10 cellular contexts compared by ENCODE assay signal in the genomic region with DNA sequence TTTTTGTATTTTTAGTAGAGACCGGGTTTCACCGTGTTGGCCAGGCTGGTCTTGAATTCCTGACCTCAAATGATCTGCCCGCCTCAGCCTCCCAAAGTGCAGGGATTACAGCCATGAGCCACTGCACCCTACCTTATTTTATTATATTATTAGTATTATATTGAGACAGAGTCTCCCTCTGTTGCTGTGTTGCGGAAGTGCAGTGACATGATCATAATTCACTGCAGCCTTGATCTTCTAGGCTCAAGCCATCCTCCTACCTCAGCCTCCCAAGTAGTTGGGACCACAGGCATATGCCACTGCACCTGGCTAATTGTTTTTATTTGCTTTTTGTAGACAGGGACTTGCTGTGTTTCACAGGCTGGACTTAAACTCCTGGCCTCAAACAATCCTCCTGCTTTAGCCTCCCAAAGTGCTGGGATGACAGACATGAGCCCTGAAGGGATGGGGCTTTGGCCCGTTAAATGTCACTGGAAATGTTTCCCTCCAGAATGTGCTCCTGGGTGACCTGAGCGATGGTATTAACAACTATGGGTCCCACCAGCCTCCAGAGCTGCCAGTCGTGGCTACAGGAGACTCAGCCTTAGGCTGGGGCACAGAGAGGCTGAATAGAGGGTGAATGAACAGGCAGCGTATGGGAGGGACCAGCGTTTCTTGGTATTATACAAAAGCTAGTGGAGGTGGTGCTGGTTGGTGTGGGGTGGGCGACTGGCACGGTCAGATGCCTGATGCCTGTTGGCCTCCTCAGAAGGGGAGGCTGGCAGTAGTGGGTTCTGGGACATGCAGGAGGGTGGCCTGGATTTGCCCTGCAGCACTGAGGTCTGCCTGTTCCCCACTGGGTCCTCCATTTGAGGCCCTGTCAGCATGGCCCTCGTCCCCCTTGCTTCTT. TPM values are rescaled to one million over a fixed set of nuclear protein-coding genes. Genes with fewer than 3 reads are reported as not detected.
DNase-seq lines count a peak whose midpoint lies in the region; ATAC-seq and TF ChIP-seq lines count a peak whose summit lies in the region.
"Had no signal": no experiment of that assay in that cellular context is flagged by ENCODE, and none has a peak within 500 bp of the region (broad histone marks: within the 10 kb centered on the region; RNA-seq: fewer than 3 reads in every experiment).

No MANE protein-coding gene starts in this region.

- POLR2A ChIA-PET in activated CD4-positive, alpha-beta T cell treated with anti-CD3 and anti-CD28 coated beads for 36 hours (lab: Charles Lee): no interaction called here

- no peak overlapping the region for H3K27ac Mint-ChIP-seq in activated CD4-positive, alpha-beta T cell treated with anti-CD3 and anti-CD28 coated beads for 36 hours
- H3K27ac Mint-ChIP-seq in activated CD4-positive, alpha-beta T cell treated with anti-CD3 and anti-CD28 coated beads, Interleukin-2, amount 10 ng/mL, durations not matched to agents 24 days and 14 days: no peak overlapping the region
- H3K27ac Mint-ChIP-seq: CD8-positive, alpha-beta T cell had no signal

- peaks cover 13% of the 10 kb centered on the region for H3K36me3 ChIP-seq in osteoblast (ENCODE audit: insufficient read depth, low read length)

- H3K4me2 ChIP-seq in osteoblast (ENCODE audit: insufficient read depth, low read length): no peak overlapping the region

- H3K27me3 Mint-ChIP-seq in activated CD4-positive, alpha-beta T cell treated with anti-CD3 and anti-CD28 coated beads for 36 hours: no peaks in the 10 kb centered on the region
- no peaks in the 10 kb centered on the region for H3K27me3 Mint-ChIP-seq in activated CD4-positive, alpha-beta T cell treated with anti-CD3 and anti-CD28 coated beads, Interleukin-2, amount 10 ng/mL, durations not matched to agents 24 days and 14 days
- H3K27me3 Mint-ChIP-seq: dendritic cell treated with granulocyte-macrophage colony-stimulating factor and Interleukin-4, amounts not matched to agents 40 ng/mL and 50 ng/mL, for 4 days had no signal

- H3K27ac ChIP-seq in osteoblast (ENCODE audit: low read depth, low read length): no peak overlapping the region

- ATAC-seq in activated CD4-positive, alpha-beta T cell treated with anti-CD3 and anti-CD28 coated beads for 36 hours: no peak
- ATAC-seq in HG03039 (IDR thresholded peaks at IDR 0.05; ENCODE audit: unreplicated experiment): no peak
- ATAC-seq: CD8-positive, alpha-beta T cell had no signal

- peaks cover 80% of the 10 kb centered on the region for H3K79me2 ChIP-seq in osteoblast (ENCODE audit: insufficient read depth, low read length)

- H3K36me3 Mint-ChIP-seq in activated CD4-positive, alpha-beta T cell treated with anti-CD3 and anti-CD28 coated beads for 36 hours (ENCODE audit: low read depth): no peaks in the 10 kb centered on the region
- H3K36me3 Mint-ChIP-seq in activated CD4-positive, alpha-beta T cell treated with anti-CD3 and anti-CD28 coated beads, Interleukin-2, amount 10 ng/mL, durations not matched to agents 24 days and 14 days (ENCODE audit: low read depth): peaks cover 6% of the 10 kb centered on the region

- TF ChIP-seq CTCF in choroid plexus epithelial cell (conservative IDR thresholded peaks at IDR 0.05; ENCODE audit: low read depth, low read length): peak; percentile 57
- TF ChIP-seq CTCF in osteoblast (IDR thresholded peaks at IDR 0.05; ENCODE audit: extremely low read depth, low read depth, low read length): peak; percentile 44

- H2AFZ ChIP-seq in osteoblast (ENCODE audit: low read length): no peak overlapping the region

- peaks cover 18% of the 10 kb centered on the region for H3K4me1 Mint-ChIP-seq in activated CD4-positive, alpha-beta T cell treated with anti-CD3 and anti-CD28 coated beads for 36 hours
- peaks cover 13% of the 10 kb centered on the region for H3K4me1 Mint-ChIP-seq in activated CD4-positive, alpha-beta T cell treated with anti-CD3 and anti-CD28 coated beads, Interleukin-2, amount 10 ng/mL, durations not matched to agents 24 days and 14 days

- DNase-seq in activated CD4-positive, alpha-beta T cell treated with anti-CD3 and anti-CD28 coated beads for 36 hours: peak; percentile 25
- no peak for DNase-seq in activated CD4-positive, alpha-beta T cell treated with anti-CD3 and anti-CD28 coated beads, Interleukin-2, amount 10 ng/mL, durations not matched to agents 24 days and 14 days
- DNase-seq in Kasumi-1 (lab: John Stamatoyannopoulos, UW): peak; percentile 17 to 45
- peak; percentile 49 for DNase-seq in choroid plexus epithelial cell (ENCODE audit: low read depth)
- no peak for DNase-seq in osteoblast (ENCODE audit: insufficient read length, low spot score, missing footprints)
- no peak for DNase-seq in activated effector memory CD4-positive, alpha-beta T cell treated with Interleukin-2 at 50 U/mL for 16 hours
- no peak for DNase-seq in cerebellum (ENCODE audit: low spot score)
- DNase-seq: CD8-positive, alpha-beta T cell had no signal

- CTCF ChIA-PET in activated CD4-positive, alpha-beta T cell treated with anti-CD3 and anti-CD28 coated beads for 36 hours (lab: Charles Lee): interaction anchor here (0.6 to 0.8 kb wide), 2 partner anchors 13 to 31 kb away, joined by 3 read pairs; no protein-coding TSS in a partner anchor

- peaks cover 3% of the 10 kb centered on the region for H3K4me1 ChIP-seq in osteoblast (ENCODE audit: insufficient read depth, low read length)

- no peaks in the 10 kb centered on the region for H3K9me3 Mint-ChIP-seq in activated CD4-positive, alpha-beta T cell treated with anti-CD3 and anti-CD28 coated beads for 36 hours (ENCODE audit: low read depth)
- no peaks in the 10 kb centered on the region for H3K9me3 Mint-ChIP-seq in activated CD4-positive, alpha-beta T cell treated with anti-CD3 and anti-CD28 coated beads, Interleukin-2, amount 10 ng/mL, durations not matched to agents 24 days and 14 days
- H3K9me3 Mint-ChIP-seq: CD8-positive, alpha-beta T cell; dendritic cell treated with granulocyte-macrophage colony-stimulating factor and Interleukin-4, amounts not matched to agents 40 ng/mL and 50 ng/mL, for 4 days had no signal

- H4K20me1 ChIP-seq in osteoblast (ENCODE audit: insufficient read depth, low read length): peaks cover 68% of the 10 kb centered on the region

- H3K27me3 ChIP-seq in osteoblast (ENCODE audit: insufficient read depth, low read length): no peaks in the 10 kb centered on the region

- H3K4me3 Mint-ChIP-seq in activated CD4-positive, alpha-beta T cell treated with anti-CD3 and anti-CD28 coated beads for 36 hours: no peak overlapping the region
- no peak overlapping the region for H3K4me3 Mint-ChIP-seq in activated CD4-positive, alpha-beta T cell treated with anti-CD3 and anti-CD28 coated beads, Interleukin-2, amount 10 ng/mL, durations not matched to agents 24 days and 14 days
- H3K4me3 Mint-ChIP-seq: CD8-positive, alpha-beta T cell; dendritic cell treated with granulocyte-macrophage colony-stimulating factor and Interleukin-4, amounts not matched to agents 40 ng/mL and 50 ng/mL, for 4 days had no signal

- intact Hi-C loops in activated CD4-positive, alpha-beta T cell treated with anti-CD3 and anti-CD28 coated beads for 36 hours (cut with DNase I, micrococcal nuclease): no loop called here
- intact Hi-C loops in activated CD4-positive, alpha-beta T cell treated with anti-CD3 and anti-CD28 coated beads, Interleukin-2, amount 10 ng/mL, durations not matched to agents 24 days and 14 days (cut with micrococcal nuclease): loop anchor here (1.0 kb wide), 1 partner anchor 58 kb away; no protein-coding TSS in a partner anchor

- no peaks in the 10 kb centered on the region for H3K9me3 ChIP-seq in osteoblast (ENCODE audit: low read depth, low read length)

- H3K4me3 ChIP-seq in choroid plexus epithelial cell (ENCODE audit: low read depth, low read length) (no peak overlapping the region), osteoblast (ENCODE audit: insufficient read depth, low read length) (no peak overlapping the region)

RNA-seq across cellular contexts. Expression of gene TANGO2, which starts 7.3 kb away (rescaled TPM):
- total RNA-seq in activated CD4-positive, alpha-beta T cell treated with anti-CD3 and anti-CD28 coated beads for 36 hours: 10 to 100 TPM; 20.3 to 22.8 TPM
- 27.1 and 31.5 TPM in 2 replicates for total RNA-seq in activated CD4-positive, alpha-beta T cell treated with anti-CD3 and anti-CD28 coated beads, Interleukin-2, amount 10 ng/mL, durations not matched to agents 24 days and 14 days
- total RNA-seq in osteoblast (41.8 and 43.8 TPM in 2 replicates), cerebellum (12.4 TPM)

RNA-seq across cellular contexts. Expression of gene ARVCF, which starts 11.6 kb away (rescaled TPM):
- 1 to 10 TPM; 1.3 to 2.1 TPM for total RNA-seq in activated CD4-positive, alpha-beta T cell treated with anti-CD3 and anti-CD28 coated beads for 36 hours
- total RNA-seq in activated CD4-positive, alpha-beta T cell treated with anti-CD3 and anti-CD28 coated beads, Interleukin-2, amount 10 ng/mL, durations not matched to agents 24 days and 14 days: 2.6 and 4.1 TPM in 2 replicates
- total RNA-seq in osteoblast (19.7 and 27.1 TPM in 2 replicates), cerebellum (64.5 TPM)

RNA-seq across cellular contexts. Expression of gene DGCR8, which starts 51.8 kb away (rescaled TPM):
- total RNA-seq in activated CD4-positive, alpha-beta T cell treated with anti-CD3 and anti-CD28 coated beads for 36 hours: 10 to 100 TPM; 31.8 to 32.3 TPM
- total RNA-seq in activated CD4-positive, alpha-beta T cell treated with anti-CD3 and anti-CD28 coated beads, Interleukin-2, amount 10 ng/mL, durations not matched to agents 24 days and 14 days: 73.2 and 74.2 TPM in 2 replicates
- 25.9 and 44.2 TPM in 2 replicates for total RNA-seq in osteoblast
- 45.4 TPM for total RNA-seq in cerebellum

Comparison
In these comparisons a context has a peak if more than half of its experiments do, and no peak if none do; other contexts are left out.
1. DNase-seq: peak in activated CD4-positive, alpha-beta T cell treated with anti-CD3 and anti-CD28 coated beads for 36 hours (single experiment), Kasumi-1 (2 of 2) and choroid plexus epithelial cell (single experiment); none in activated CD4-positive, alpha-beta T cell treated with anti-CD3 and anti-CD28 coated beads, Interleukin-2, amount 10 ng/mL, durations not matched to agents 24 days and 14 days (single experiment), osteoblast (single experiment), activated effector memory CD4-positive, alpha-beta T cell treated with Interleukin-2 at 50 U/mL for 16 hours (single experiment) and cerebellum (single experiment).